8 cellular contexts compared by ENCODE assay signal in the genomic region with DNA sequence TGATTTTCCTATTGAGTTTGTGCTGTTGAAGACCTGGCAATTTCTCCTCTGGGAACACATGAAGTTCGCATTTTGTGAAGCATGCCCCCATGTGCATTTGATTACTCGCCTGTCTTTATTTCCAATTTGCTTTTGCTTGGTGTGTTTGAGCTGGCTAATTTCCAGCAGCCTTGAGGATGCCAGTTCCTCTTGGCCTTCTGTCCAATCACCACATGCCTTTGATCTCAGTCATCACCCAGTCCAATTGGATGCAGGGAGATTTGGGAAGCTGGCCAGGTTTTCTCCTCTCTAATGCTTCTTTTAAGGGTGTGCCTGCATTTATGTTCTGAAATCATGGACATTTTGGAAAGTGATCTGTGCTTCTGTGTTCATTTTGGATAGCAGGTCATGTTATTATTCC. TPM values are rescaled to one million over a fixed set of nuclear protein-coding genes. Genes with fewer than 3 reads are reported as not detected.
DNase-seq lines count a peak whose midpoint lies in the region; ATAC-seq and TF ChIP-seq lines count a peak whose summit lies in the region.

No MANE protein-coding gene starts in this region.

- H3K4me1 ChIP-seq in body of pancreas (no peaks in the 10 kb centered on the region), mesenchymal stem cell (ENCODE audit: control insufficient read depth, insufficient read depth, low read depth, low read length) (no peaks in the 10 kb centered on the region)

- no peak overlapping the region for H2AFZ ChIP-seq in mesenchymal stem cell (ENCODE audit: low read depth, low read length)

- peak overlapping the region; percentile 32 to 33 for H2BK12ac ChIP-seq in mesenchymal stem cell (ENCODE audit: low read length in 2 of 2)

- no peaks in the 10 kb centered on the region for H3K79me1 ChIP-seq in mesenchymal stem cell (replicated peaks; ENCODE audit: low read length, poor library complexity, severe bottlenecking)

- no peak overlapping the region for H3K4me2 ChIP-seq in mesenchymal stem cell (ENCODE audit: low read length, poor library complexity, severe bottlenecking)

- H4K91ac ChIP-seq in mesenchymal stem cell (ENCODE audit: low read length) = no peak overlapping the region

- WGBS in body of pancreas, 2 donors = 41 to 56% methylated on average over 2 of the region's 2 CpGs
- WGBS in mesenchymal stem cell = 83% methylated on average over 2 of the region's 2 CpGs

- H3K9me3 ChIP-seq in body of pancreas (no peaks in the 10 kb centered on the region), mesenchymal stem cell (ENCODE audit: control insufficient read depth, low read length) (no peaks in the 10 kb centered on the region)

- H3K9ac ChIP-seq in mesenchymal stem cell (ENCODE audit: low read length) = peak overlapping the region; percentile 15

- H3K27me3 ChIP-seq in body of pancreas (no peaks in the 10 kb centered on the region), mesenchymal stem cell (ENCODE audit: control insufficient read depth in 1 of 2, insufficient read depth in 1 of 2, low read length in 2 of 2) (peaks cover 0 to 42% of the 10 kb centered on the region in 2 experiments)

- no peak overlapping the region for H2AK5ac ChIP-seq in mesenchymal stem cell (ENCODE audit: low read length, severe bottlenecking)

- H3K18ac ChIP-seq in mesenchymal stem cell (ENCODE audit: low read depth in 1 of 2, low read length in 2 of 2) = peak overlapping the region in 1 of 2 experiments; percentile 74

- H2BK5ac ChIP-seq in mesenchymal stem cell (ENCODE audit: low read depth, low read length, poor library complexity, severe bottlenecking) = no peak overlapping the region

- H3K36me3 ChIP-seq in body of pancreas (replicated peaks in 1 of 2; ENCODE audit: insufficient read depth in 1 of 2, low read depth in 2 of 2) (no peaks in the 10 kb centered on the region), mesenchymal stem cell (ENCODE audit: control insufficient read depth in 1 of 2, insufficient read depth in 2 of 2, low read depth in 1 of 2, low read length in 2 of 2) (no peaks in the 10 kb centered on the region)

- no peak overlapping the region for H3K14ac ChIP-seq in mesenchymal stem cell (ENCODE audit: low read length in 2 of 2)

- H2BK15ac ChIP-seq in mesenchymal stem cell (ENCODE audit: low read depth, poor library complexity, severe bottlenecking) = no peak overlapping the region

- intact Hi-C loops in body of pancreas (cut with DNase I) = loop anchor here (10.0 kb wide), 1 partner anchor 192 kb away; no protein-coding TSS in a partner anchor

- no peak for ATAC-seq in body of pancreas
- ATAC-seq in GM19452 (IDR thresholded peaks at IDR 0.05; ENCODE audit: unreplicated experiment) = no peak
- ATAC-seq in HG02798 (IDR thresholded peaks at IDR 0.05; ENCODE audit: poor library complexity, unreplicated experiment) = no peak

- peak; percentile 93 for DNase-seq in AG08395 (ENCODE audit: low spot score)
- peak; percentile 16 for DNase-seq in LoVo (ENCODE audit: low spot score)
- peak in 3 of 4 donors; percentile 19 to 38 (median 27) for DNase-seq in body of pancreas
- peak; percentile 54 for DNase-seq in mesenchymal stem cell
- no peak for DNase-seq in HT-29 (ENCODE audit: low spot score)
- DNase-seq in NCI-H2227 treated with DMSO at 0.1 percent for 48 hours (lab: John Stamatoyannopoulos, UW) = no peak

- H3K27ac ChIP-seq in body of pancreas (no peak overlapping the region), mesenchymal stem cell (ENCODE audit: low read length, poor library complexity, severe bottlenecking) (no peak overlapping the region)

- no peak for TF ChIP-seq CTCF in body of pancreas (IDR thresholded peaks at IDR 0.05)

- H3K4me3 ChIP-seq in body of pancreas (no peak overlapping the region), mesenchymal stem cell (ENCODE audit: insufficient read depth in 1 of 2, low read depth in 1 of 2, low read length in 2 of 2) (peak overlapping the region in 1 of 2 experiments; percentile 22)

- TF ChIP-seq POLR2A in body of pancreas (IDR thresholded peaks at IDR 0.05) = no peak

- H3K23ac ChIP-seq in mesenchymal stem cell (ENCODE audit: low read length in 2 of 2) = no peak overlapping the region

- H3K4ac ChIP-seq in mesenchymal stem cell (ENCODE audit: low read depth in 1 of 2, low read length in 2 of 2) = peak overlapping the region in 1 of 2 experiments; percentile 10

- no peak overlapping the region for H2BK120ac ChIP-seq in mesenchymal stem cell (ENCODE audit: low read depth, low read length)

- no peak overlapping the region for H4K8ac ChIP-seq in mesenchymal stem cell (ENCODE audit: low read length)

RNA-seq across cellular contexts. Expression of a gene that starts 3.8 kb away (rescaled TPM):
- 1 to 10 TPM; 2.9 to 5.6 TPM for total RNA-seq in body of pancreas
- 151 TPM for polyA plus RNA-seq in mesenchymal stem cell (2013, experiment 1 of 2)
- polyA plus RNA-seq in mesenchymal stem cell (2013, experiment 2 of 2) = 182 TPM
- not detected in 2 replicates for total RNA-seq in HT-29 (2014; rRNA removed; shearing (Covaris generic))

RNA-seq across cellular contexts. Expression of a gene that starts 24.4 kb away (rescaled TPM):
- total RNA-seq in body of pancreas = 10 to 100 TPM in 1 of 2 donors, 1 to 10 TPM in 1; 5.6 to 13.0 TPM
- polyA plus RNA-seq in mesenchymal stem cell (2013, experiment 1 of 2) = 37.2 TPM
- 37.5 TPM for polyA plus RNA-seq in mesenchymal stem cell (2013, experiment 2 of 2)
- total RNA-seq in HT-29 (2014; rRNA removed; shearing (Covaris generic)) = 11.2 and 13.5 TPM in 2 replicates

Comparison
In these comparisons a context has a peak if more than half of its experiments do, and no peak if none do; other contexts are left out.
1. DNase-seq: peak in AG08395 (single experiment), LoVo (single experiment), body of pancreas (3 of 4) and mesenchymal stem cell (single experiment); none in HT-29 (single experiment) and NCI-H2227 treated with DMSO at 0.1 percent for 48 hours (single experiment).